ENCODE assay signal across 1 cellular context in the genomic region with DNA sequence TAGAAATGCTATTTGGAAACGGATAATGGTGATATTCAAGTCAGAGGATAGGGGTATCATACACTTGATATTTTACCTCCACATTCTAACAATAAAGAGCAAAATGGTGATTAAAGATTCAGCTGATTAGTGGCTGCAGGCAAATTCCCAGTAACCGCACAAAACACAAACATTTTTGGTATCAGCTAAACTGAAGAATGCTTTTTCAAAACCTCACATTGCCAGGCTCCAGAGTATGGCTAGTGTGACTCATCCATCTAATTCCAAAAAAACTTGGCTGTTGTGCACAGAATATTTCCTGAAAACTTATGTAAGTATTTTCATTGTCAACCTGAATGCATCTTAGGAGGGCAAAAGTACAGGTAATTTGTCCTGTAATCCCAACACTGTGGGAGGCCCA.
TF ChIP-seq lines count a peak whose summit lies in the region.

No MANE protein-coding gene starts in this region.

TF ChIP-seq in IMR-90, 13 proteins besides CTCF, POLR2A, EP300 and RAD21 (continued from another document):
- no peak for TF ChIP-seq RFX5 (IDR thresholded peaks at IDR 0.05; ENCODE audit: low read depth, low read length)
